9 cellular contexts compared by ENCODE assay signal in the genomic region with DNA sequence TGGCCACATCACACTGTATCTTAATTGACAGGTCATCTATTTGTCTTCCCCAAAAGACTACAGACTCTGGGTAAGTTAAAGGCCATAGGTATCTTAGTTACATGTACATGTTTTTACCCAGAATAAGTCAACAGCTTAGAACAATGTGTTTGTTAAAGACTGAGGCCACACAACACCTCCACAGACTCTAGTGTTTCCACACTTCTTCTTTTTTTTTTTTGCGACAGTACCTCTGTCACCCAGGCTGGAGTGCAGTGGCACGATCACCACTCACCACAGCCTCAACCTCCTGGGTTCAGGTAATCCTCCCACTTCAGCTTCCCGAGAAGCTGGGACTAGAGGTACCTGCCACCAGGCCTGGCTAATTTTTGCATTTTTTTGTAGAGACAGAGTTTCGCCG. TPM values are rescaled to one million over a fixed set of nuclear protein-coding genes. Genes with fewer than 3 reads are reported as not detected.
A peak's percentile ranks its signal among the peaks of the same experiment; 100 is the strongest.
DNase-seq lines count a peak whose midpoint lies in the region; ATAC-seq and TF ChIP-seq lines count a peak whose summit lies in the region.
"Had no signal": no experiment of that assay in that cellular context is flagged by ENCODE, and none has a peak within 500 bp of the region (broad histone marks: within the 10 kb centered on the region; RNA-seq: fewer than 3 reads in every experiment).

No MANE protein-coding gene starts in this region.

- no peaks in the 10 kb centered on the region for H3K9me3 ChIP-seq in OCI-LY7 (ENCODE audit: low read length)

- peaks cover 51% of the 10 kb centered on the region for H3K79me2 ChIP-seq in OCI-LY7 (ENCODE audit: insufficient read depth, low read depth, low read length)

- H3K4me1 ChIP-seq in OCI-LY7 (ENCODE audit: insufficient read depth, low read length, poor library complexity, severe bottlenecking), result peaks cover 23% of the 10 kb centered on the region

- H3K36me3 ChIP-seq in OCI-LY7 (ENCODE audit: insufficient read depth, low read length), result peaks cover 46% of the 10 kb centered on the region

- H3K27me3 Mint-ChIP-seq in activated CD8-positive, alpha-beta memory T cell treated with anti-CD3 and anti-CD28 coated beads, Interleukin-2, amount 10 ng/mL, durations not matched to agents 7 days and 5 days, result no peaks in the 10 kb centered on the region

- no TSS peak for BruUV-seq in OCI-LY7 (replicated peaks; lab: Mats Ljungman, UMichigan)

- no peaks in the 10 kb centered on the region for H3K9me2 ChIP-seq in OCI-LY7 (ENCODE audit: insufficient read depth, low read length)

- no peaks in the 10 kb centered on the region for H4K20me1 ChIP-seq in OCI-LY7 (ENCODE audit: insufficient read depth, low read length)

- H3K27ac Mint-ChIP-seq in activated CD8-positive, alpha-beta memory T cell treated with anti-CD3 and anti-CD28 coated beads, Interleukin-2, amount 10 ng/mL, durations not matched to agents 7 days and 5 days, result no peak overlapping the region
- peak overlapping the region; percentile 37 for H3K27ac Mint-ChIP-seq in stimulated activated effector memory CD8-positive, alpha-beta T cell treated with anti-CD3 and anti-CD28 coated beads, Interleukin-12 subunit alpha, Interleukin-12 subunit beta, amount 100 ng/mL, for 72 hours

- ATAC-seq in activated CD8-positive, alpha-beta memory T cell treated with anti-CD3 and anti-CD28 coated beads, Interleukin-2, amount 10 ng/mL, durations not matched to agents 7 days and 5 days, result no peak
- ATAC-seq in stimulated activated effector memory CD8-positive, alpha-beta T cell treated with anti-CD3 and anti-CD28 coated beads, Interleukin-12 subunit alpha, Interleukin-12 subunit beta, amount 100 ng/mL, for 72 hours, result no peak

- no peak overlapping the region for H3K27ac ChIP-seq in OCI-LY7 (ENCODE audit: low read depth, low read length, poor library complexity, severe bottlenecking)

- no peak overlapping the region for H2AFZ ChIP-seq in OCI-LY7 (ENCODE audit: low read length)

- peaks cover 13% of the 10 kb centered on the region for H3K36me3 Mint-ChIP-seq in activated CD8-positive, alpha-beta memory T cell treated with anti-CD3 and anti-CD28 coated beads, Interleukin-2, amount 10 ng/mL, durations not matched to agents 7 days and 5 days
- H3K36me3 Mint-ChIP-seq in stimulated activated effector memory CD8-positive, alpha-beta T cell treated with anti-CD3 and anti-CD28 coated beads, Interleukin-12 subunit alpha, Interleukin-12 subunit beta, amount 100 ng/mL, for 72 hours, result peaks cover 68% of the 10 kb centered on the region

- peak overlapping the region; percentile 95 for H3K4me3 ChIP-seq in OCI-LY7 (ENCODE audit: low read depth, low read length, poor library complexity, severe bottlenecking)
- peak overlapping the region; percentile 93 for H3K4me3 ChIP-seq in epithelial cell of proximal tubule (ENCODE audit: low read depth, low read length)

- DNase-seq in activated CD8-positive, alpha-beta memory T cell treated with anti-CD3 and anti-CD28 coated beads, Interleukin-2, amount 10 ng/mL, durations not matched to agents 7 days and 5 days, result no peak
- no peak for DNase-seq in activated CD8-positive, alpha-beta memory T cell treated with anti-CD3 and anti-CD28 coated beads, Interleukin-2, amount 50 U/mL, for 4 hours
- DNase-seq in OCI-LY7 (ENCODE audit: low spot score) (no peak), epithelial cell of proximal tubule (ENCODE audit: low read depth) (no peak), SW 1271 (lab: John Stamatoyannopoulos, UW) (no peak), dedifferentiated amniotic fluid mesenchymal stem cell (ENCODE audit: extremely low spot score) (no peak), NCI-H187 (lab: John Stamatoyannopoulos, UW) (no peak)
- no peak for DNase-seq in stimulated activated effector memory CD8-positive, alpha-beta T cell treated with anti-CD3 and anti-CD28 coated beads, Interleukin-12 subunit alpha, Interleukin-12 subunit beta, amount 100 ng/mL, for 72 hours (ENCODE audit: low spot score in 2 of 2)
- DNase-seq: kidney glomerular epithelial cell had no signal

- intact Hi-C loops in OCI-LY7 (cut with micrococcal nuclease; ENCODE audit: unreplicated experiment), result no loop called here

- peaks cover 43% of the 10 kb centered on the region for H3K4me1 Mint-ChIP-seq in activated CD8-positive, alpha-beta memory T cell treated with anti-CD3 and anti-CD28 coated beads, Interleukin-2, amount 10 ng/mL, durations not matched to agents 7 days and 5 days
- H3K4me1 Mint-ChIP-seq in stimulated activated effector memory CD8-positive, alpha-beta T cell treated with anti-CD3 and anti-CD28 coated beads, Interleukin-12 subunit alpha, Interleukin-12 subunit beta, amount 100 ng/mL, for 72 hours, result peaks cover 39% of the 10 kb centered on the region

- POLR2A ChIA-PET in OCI-LY7 (lab: Charles Lee), result interaction anchor here (0.7 to 5.3 kb wide), 5 partner anchors 10 to 93 kb away, joined by 4 to 28 read pairs (median 12); partner anchors contain the start of gene ARPC3

- H3K4me2 ChIP-seq in OCI-LY7 (ENCODE audit: low read length), result peak overlapping the region; percentile 86

- peak overlapping the region; percentile 92 for H3K4me3 Mint-ChIP-seq in activated CD8-positive, alpha-beta memory T cell treated with anti-CD3 and anti-CD28 coated beads, Interleukin-2, amount 10 ng/mL, durations not matched to agents 7 days and 5 days
- peak overlapping the region; percentile 92 for H3K4me3 Mint-ChIP-seq in stimulated activated effector memory CD8-positive, alpha-beta T cell treated with anti-CD3 and anti-CD28 coated beads, Interleukin-12 subunit alpha, Interleukin-12 subunit beta, amount 100 ng/mL, for 72 hours

- CTCF ChIA-PET in activated CD8-positive, alpha-beta memory T cell treated with anti-CD3 and anti-CD28 coated beads, Interleukin-2, amount 10 ng/mL, durations not matched to agents 7 days and 5 days (lab: Charles Lee), result interaction anchor here (0.9 to 5.5 kb wide), 7 partner anchors 8 to 359 kb away, joined by 3 to 98 read pairs (median 5); partner anchors contain the start of genes ARPC3, RAD9B and VPS29
- CTCF ChIA-PET in OCI-LY7 (lab: Charles Lee; ENCODE audit: unreplicated experiment), result no interaction called here

- H3K9me3 Mint-ChIP-seq in activated CD8-positive, alpha-beta memory T cell treated with anti-CD3 and anti-CD28 coated beads, Interleukin-2, amount 10 ng/mL, durations not matched to agents 7 days and 5 days (ENCODE audit: low read depth), result no peaks in the 10 kb centered on the region
- H3K9me3 Mint-ChIP-seq in stimulated activated effector memory CD8-positive, alpha-beta T cell treated with anti-CD3 and anti-CD28 coated beads, Interleukin-12 subunit alpha, Interleukin-12 subunit beta, amount 100 ng/mL, for 72 hours, result no peaks in the 10 kb centered on the region

- TF ChIP-seq CTCF in OCI-LY7 (conservative IDR thresholded peaks at IDR 0.05; ENCODE audit: low read length) (no peak), epithelial cell of proximal tubule (conservative IDR thresholded peaks at IDR 0.05; ENCODE audit: low read depth, low read length) (no peak)

RNA-seq across cellular contexts. Expression of gene GPN3, which starts 1.3 kb away (rescaled TPM):
- 10 to 100 TPM; 25.8 to 34.6 TPM for total RNA-seq in activated CD8-positive, alpha-beta memory T cell treated with anti-CD3 and anti-CD28 coated beads, Interleukin-2, amount 10 ng/mL, durations not matched to agents 7 days and 5 days
- total RNA-seq in OCI-LY7 (2014; rRNA removed; shearing (Covaris generic)), result 18.6 and 24.2 TPM in 2 replicates
- total RNA-seq in OCI-LY7 (2022), result 39.9 and 43.7 TPM in 2 replicates
- total RNA-seq in epithelial cell of proximal tubule, result 27.7 and 36.0 TPM in 2 replicates

RNA-seq across cellular contexts. Expression of gene FAM216A, which starts 1.9 kb away (rescaled TPM):
- total RNA-seq in activated CD8-positive, alpha-beta memory T cell treated with anti-CD3 and anti-CD28 coated beads, Interleukin-2, amount 10 ng/mL, durations not matched to agents 7 days and 5 days, result 10 to 100 TPM; 23.1 to 24.8 TPM
- 62.5 and 64.6 TPM in 2 replicates for total RNA-seq in OCI-LY7 (2014; rRNA removed; shearing (Covaris generic))
- 58.3 and 62.4 TPM in 2 replicates for total RNA-seq in OCI-LY7 (2022)
- 20.4 and 27.7 TPM in 2 replicates for total RNA-seq in epithelial cell of proximal tubule

RNA-seq across cellular contexts. Expression of gene ARPC3, which starts 16.7 kb away (rescaled TPM):
- 100 to 1,000 TPM; 369 to 418 TPM for total RNA-seq in activated CD8-positive, alpha-beta memory T cell treated with anti-CD3 and anti-CD28 coated beads, Interleukin-2, amount 10 ng/mL, durations not matched to agents 7 days and 5 days
- total RNA-seq in OCI-LY7 (2014; rRNA removed; shearing (Covaris generic)), result 250 and 256 TPM in 2 replicates
- total RNA-seq in OCI-LY7 (2022), result 385 and 401 TPM in 2 replicates
- total RNA-seq in epithelial cell of proximal tubule, result 972 and 1,336 TPM in 2 replicates

RNA-seq across cellular contexts. Expression of gene VPS29, which starts 35.1 kb away (rescaled TPM):
- total RNA-seq in activated CD8-positive, alpha-beta memory T cell treated with anti-CD3 and anti-CD28 coated beads, Interleukin-2, amount 10 ng/mL, durations not matched to agents 7 days and 5 days, result 100 to 1,000 TPM; 126 to 132 TPM
- total RNA-seq in OCI-LY7 (2014; rRNA removed; shearing (Covaris generic)), result 52.3 and 80.3 TPM in 2 replicates
- 162 and 168 TPM in 2 replicates for total RNA-seq in OCI-LY7 (2022)
- 90.1 and 158 TPM in 2 replicates for total RNA-seq in epithelial cell of proximal tubule

RNA-seq across cellular contexts. Expression of gene RAD9B, which starts 35.3 kb away (rescaled TPM):
- total RNA-seq in activated CD8-positive, alpha-beta memory T cell treated with anti-CD3 and anti-CD28 coated beads, Interleukin-2, amount 10 ng/mL, durations not matched to agents 7 days and 5 days, result 1 to 10 TPM; 1.8 to 2.2 TPM
- total RNA-seq in OCI-LY7 (2014; rRNA removed; shearing (Covaris generic)), result 0.46 and 0.76 TPM in 2 replicates
- total RNA-seq in OCI-LY7 (2022), result 1.9 and 3.0 TPM in 2 replicates
- total RNA-seq in epithelial cell of proximal tubule, result 0.22 TPM in 1 of 2 replicates, not detected in the other
